ENCODE assay signal across 1 cellular context in genomic region chr4:126682250-126682649, GRCh38.
TF ChIP-seq lines count a peak whose summit lies in the region.

No MANE protein-coding gene starts in this region.

TF ChIP-seq in K562, 482 proteins besides CTCF, POLR2A, EP300 and RAD21 (continued from another document):
- TF ChIP-seq ZMIZ1 (IDR thresholded peaks at IDR 0.05; ENCODE audit: low read depth in 2 of 2, low read length in 2 of 2) = no peak
